ENCODE assay signal across 8 cellular contexts in genomic region chr2:44941551-44942234, GRCh38. TPM values are rescaled to one million over a fixed set of nuclear protein-coding genes. Genes with fewer than 3 reads are reported as not detected.
DNase-seq lines count a peak whose midpoint lies in the region; ATAC-seq, FAIRE-seq and TF ChIP-seq lines count a peak whose summit lies in the region.

Gene SIX3 (plus strand): TSS chr2:44941702. CDS start chr2:44942105, 403 bp downstream.

- no peak within 1 kb of the TSS for H3K27ac Mint-ChIP-seq in T-helper 17 cell

- CTCF ChIA-PET in AG04450 (lab: Charles Lee) (no interaction called here), endothelial cell of umbilical vein (lab: Charles Lee) (interaction anchor here (0.7 kb wide), 1 partner anchor 10 kb away, joined by 3 read pairs; no protein-coding TSS in a partner anchor)

- BruUV-seq in endothelial cell of umbilical vein (replicated peaks; lab: Mats Ljungman, UMichigan) = no TSS peak

- no peak within 1 kb of the TSS for H2AK5ac ChIP-seq in trophoblast cell (ENCODE audit: low read length)

- peak; percentile 58 for FAIRE-seq in endothelial cell of umbilical vein (lab: Jason Lieb, UNC)

- TF ChIP-seq POLR2A in endothelial cell of umbilical vein (IDR thresholded peaks at IDR 0.05; ENCODE audit: low read depth, low read length) = no peak

- no peak for TF ChIP-seq CTCF in AG04450 (IDR thresholded peaks at IDR 0.05; ENCODE audit: low read depth, low read length)
- TF ChIP-seq CTCF in endothelial cell of umbilical vein (IDR thresholded peaks at IDR 0.05; ENCODE audit: extremely low read depth in 1 of 2, insufficient read depth in 1 of 2, low read depth in 1 of 2, low read length in 2 of 2) = no peak
- no peak for TF ChIP-seq CTCF in omental fat pad (IDR thresholded peaks at IDR 0.05)

- H4K12ac ChIP-seq in trophoblast cell (ENCODE audit: low read depth, low read length) = no peak within 1 kb of the TSS

- no peak within 1 kb of the TSS for H3K23ac ChIP-seq in trophoblast cell (ENCODE audit: low read length)

- H3K18ac ChIP-seq in trophoblast cell (ENCODE audit: low read length) = no peak within 1 kb of the TSS

- no peak within 1 kb of the TSS for H2BK120ac ChIP-seq in trophoblast cell (ENCODE audit: insufficient read depth, low read length, poor library complexity)

- H3K36me3 ChIP-seq in endothelial cell of umbilical vein (ENCODE audit: control insufficient read depth in 2 of 2, extremely low read depth in 1 of 2, insufficient read depth in 2 of 2, low read length in 2 of 2) (no peaks in the 10 kb centered on the region), trophoblast cell (ENCODE audit: control insufficient read depth in 1 of 2, insufficient read depth in 2 of 2, low read length in 2 of 2) (no peaks in the 10 kb centered on the region)

- H3K4me1 Mint-ChIP-seq in T-helper 17 cell = peaks cover 31% of the 10 kb centered on the region

- H2BK5ac ChIP-seq in trophoblast cell (ENCODE audit: low read depth, low read length, poor library complexity) = no peak within 1 kb of the TSS

- no CpG with 5 or more reads among the region's 39 CpGs for WGBS in trophoblast cell (ENCODE audit: extremely low coverage, insufficient coverage, insufficient read length)

- no peaks in the 10 kb centered on the region for H4K20me1 ChIP-seq in endothelial cell of umbilical vein (replicated peaks; ENCODE audit: control insufficient read depth, extremely low read depth, insufficient read depth, low read length)

- H2AFZ ChIP-seq in endothelial cell of umbilical vein (ENCODE audit: low read depth, low read length) (no peak within 1 kb of the TSS), trophoblast cell (ENCODE audit: insufficient read depth, low read length, poor library complexity) (no peak within 1 kb of the TSS)

- dilution Hi-C loops in endothelial cell of umbilical vein (cut with MboI; ENCODE audit: extremely low pct_ligation_motif_present, low sequenced_read_pairs) = no loop called here

- POLR2A ChIA-PET in AG04450 (lab: Yijun Ruan, JAX) (no interaction called here), endothelial cell of umbilical vein (lab: Charles Lee) (no interaction called here)

- H3K9me1 ChIP-seq in endothelial cell of umbilical vein (replicated peaks; ENCODE audit: control insufficient read depth, extremely low read depth, insufficient read depth, low read length) = no peaks in the 10 kb centered on the region

- H3K4me2 ChIP-seq in endothelial cell of umbilical vein (ENCODE audit: insufficient read depth, low read length) (peak within 1 kb of the TSS; percentile 25), trophoblast cell (ENCODE audit: low read length) (peak within 1 kb of the TSS; percentile 38)

- H3K79me2 ChIP-seq in endothelial cell of umbilical vein (ENCODE audit: control insufficient read depth, insufficient read depth, low read length) (no peaks in the 10 kb centered on the region), trophoblast cell (ENCODE audit: control insufficient read depth, insufficient read depth, low read length, poor library complexity) (no peaks in the 10 kb centered on the region)

- no peak within 1 kb of the TSS for H3K4ac ChIP-seq in trophoblast cell (ENCODE audit: low read depth, low read length)

- intact Hi-C loops in endothelial cell of umbilical vein (cut with micrococcal nuclease) = loop anchor here (5.0 kb wide), 1 partner anchor 139 kb away; no protein-coding TSS in a partner anchor

- H3K9me3 ChIP-seq in AG04450 (ENCODE audit: control insufficient read depth, insufficient read depth, low read length) (peaks cover 15% of the 10 kb centered on the region; the same call in 1 of the 2 replicates), T-helper 17 cell (ENCODE audit: control insufficient read depth, low read length, poor library complexity, severe bottlenecking) (no peaks in the 10 kb centered on the region), endothelial cell of umbilical vein (replicated peaks; ENCODE audit: control insufficient read depth, insufficient read depth, low read length) (no peaks in the 10 kb centered on the region), trophoblast cell (ENCODE audit: insufficient read depth, low read depth, low read length) (peaks cover 2% of the 10 kb centered on the region)

- peaks cover 11% of the 10 kb centered on the region for H3K36me3 Mint-ChIP-seq in T-helper 17 cell (ENCODE audit: low read depth)

- no peaks in the 10 kb centered on the region for H3K79me1 ChIP-seq in trophoblast cell (ENCODE audit: low read length)

- no peak within 1 kb of the TSS for H4K8ac ChIP-seq in trophoblast cell (ENCODE audit: low read depth, low read length)

- ATAC-seq in GM18498 (IDR thresholded peaks at IDR 0.05; ENCODE audit: unreplicated experiment) (peak; percentile 69), HG03378 (IDR thresholded peaks at IDR 0.05; ENCODE audit: unreplicated experiment) (peak; percentile 51), T-helper 17 cell (peak; percentile 78), omental fat pad (ENCODE audit: low FRiP score) (no peak), GM18873 (IDR thresholded peaks at IDR 0.05; ENCODE audit: low FRiP score, unreplicated experiment) (no peak)

- H2BK12ac ChIP-seq in trophoblast cell (ENCODE audit: low read length) = no peak within 1 kb of the TSS

- H3K4me3 ChIP-seq in AG04450 (ENCODE audit: low read depth, low read length) (peak within 1 kb of the TSS; percentile 22), endothelial cell of umbilical vein (replicated peaks in 1 of 3; ENCODE audit: insufficient read depth in 1 of 3, low read depth in 1 of 3, low read length in 3 of 3) (peak within 1 kb of the TSS in 2 of 3 experiments; percentile 2 to 21), trophoblast cell (ENCODE audit: low read depth, low read length) (no peak within 1 kb of the TSS)

- H3K27ac ChIP-seq in AG04450 (ENCODE audit: low read depth, low read length) (no peak within 1 kb of the TSS), endothelial cell of umbilical vein (ENCODE audit: insufficient read depth, low read depth, low read length) (no peak within 1 kb of the TSS), trophoblast cell (ENCODE audit: low read depth, low read length) (no peak within 1 kb of the TSS)

- H3K4me3 Mint-ChIP-seq in T-helper 17 cell = peak within 1 kb of the TSS; percentile 90

- H3K27me3 ChIP-seq in AG04450 (ENCODE audit: control insufficient read depth, insufficient read depth, low read length) = peaks cover 94% of the 10 kb centered on the region
- peaks cover 82 to 97% of the 10 kb centered on the region in 2 experiments for H3K27me3 ChIP-seq in endothelial cell of umbilical vein (ENCODE audit: control insufficient read depth in 2 of 2, insufficient read depth in 2 of 2, low read length in 2 of 2)
- peaks cover 94% of the 10 kb centered on the region for H3K27me3 ChIP-seq in trophoblast cell (ENCODE audit: insufficient read depth, low read length)

- no peak within 1 kb of the TSS for H3K9ac ChIP-seq in endothelial cell of umbilical vein (replicated peaks; ENCODE audit: extremely low read depth, insufficient read depth, low read length)
- H3K9ac ChIP-seq in trophoblast cell (ENCODE audit: low read length) = no peak within 1 kb of the TSS

- peaks cover 73% of the 10 kb centered on the region for H3K27me3 Mint-ChIP-seq in T-helper 17 cell

- no peak within 1 kb of the TSS for H4K91ac ChIP-seq in trophoblast cell (ENCODE audit: low read depth, low read length)

- H3K4me1 ChIP-seq in endothelial cell of umbilical vein (ENCODE audit: control insufficient read depth, extremely low read depth, insufficient read depth, low read length) = no peaks in the 10 kb centered on the region
- peaks cover 8 to 21% of the 10 kb centered on the region in 2 experiments for H3K4me1 ChIP-seq in trophoblast cell (ENCODE audit: control insufficient read depth in 1 of 2, insufficient read depth in 2 of 2, low read length in 2 of 2)

- H3K14ac ChIP-seq in trophoblast cell (ENCODE audit: low read length) = no peak within 1 kb of the TSS

- DNase-seq in AG04450 (ENCODE audit: low read depth, low spot score) (no peak), T-helper 17 cell (no peak), endothelial cell of umbilical vein (ENCODE audit: low read depth, low spot score) (peak; percentile 37), trophoblast cell (no peak), omental fat pad (ENCODE audit: low spot score) (no peak)

TF ChIP-seq in endothelial cell of umbilical vein, 7 proteins besides CTCF, POLR2A, EP300 and RAD21:
- TF ChIP-seq, protein P1, sequence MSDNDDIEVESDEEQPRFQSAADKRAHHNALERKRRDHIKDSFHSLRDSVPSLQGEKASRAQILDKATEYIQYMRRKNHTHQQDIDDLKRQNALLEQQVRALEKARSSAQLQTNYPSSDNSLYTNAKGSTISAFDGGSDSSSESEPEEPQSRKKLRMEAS (IDR thresholded peaks at IDR 0.05; ENCODE audit: insufficient read depth, insufficient read length) = no peak
- TF ChIP-seq MYC (IDR thresholded peaks at IDR 0.05; ENCODE audit: low read depth, low read length) (no peak), JUN (IDR thresholded peaks at IDR 0.05; ENCODE audit: borderline replicate concordance, insufficient read depth, insufficient read length, low read depth) (no peak), EZH2 (IDR thresholded peaks at IDR 0.05; ENCODE audit: borderline replicate concordance, low read depth, low read length, severe bottlenecking) (peak; percentile 66), POLR2AphosphoS5 (IDR thresholded peaks at IDR 0.05; ENCODE audit: insufficient read depth, low read depth, low read length) (no peak)

RNA-seq across cellular contexts. Expression of gene SIX3, which starts in this region (rescaled TPM):
- polyA plus RNA-seq in AG04450 (2011; rRNA removed) (not detected in 2 replicates), endothelial cell of umbilical vein (not detected in 2 replicates)
- polyA minus RNA-seq in AG04450 (2011; rRNA and poly(A)+ RNA removed) = not detected in 2 replicates
- total RNA-seq in T-helper 17 cell (not detected), endothelial cell of umbilical vein (not detected in 2 replicates), omental fat pad (not detected)
- polyA plus RNA-seq in endothelial cell of umbilical vein (2011; cell fraction: cytosol; rRNA removed) = not detected in 2 replicates
- polyA plus RNA-seq in endothelial cell of umbilical vein (2011; cell fraction: nucleus; rRNA removed) = not detected in 2 replicates
- polyA plus RNA-seq in endothelial cell of umbilical vein (2012) = not detected in 2 replicates
- not detected in 2 replicates for polyA minus RNA-seq in endothelial cell of umbilical vein
- polyA minus RNA-seq in endothelial cell of umbilical vein (2011; cell fraction: cytosol; rRNA and poly(A)+ RNA removed) = not detected
- polyA minus RNA-seq in endothelial cell of umbilical vein (2011; cell fraction: nucleus; rRNA and poly(A)+ RNA removed) = not detected in 2 replicates
- not detected in 2 replicates for polyA plus RNA-seq in trophoblast cell (2013)

Comparison
In these comparisons a context has a peak if more than half of its experiments do, and no peak if none do; other contexts are left out.
1. Peak in ATAC-seq in T-helper 17 cell; RNA of the gene not detected or under 1 TPM.
2. Peak in DNase-seq, H3K4me3 ChIP-seq and H3K4me2 ChIP-seq in endothelial cell of umbilical vein; RNA of the gene not detected or under 1 TPM.
3. ATAC-seq: peak in GM18498 (single experiment) and HG03378 (single experiment); none in omental fat pad (single experiment) and GM18873 (single experiment).